ENCODE assay signal across 33 cellular contexts in genomic region chr1:226436472-226436854, GRCh38. TPM values are rescaled to one million over a fixed set of nuclear protein-coding genes. Genes with fewer than 3 reads are reported as not detected.
DNase-seq lines count a peak whose midpoint lies in the region; ATAC-seq, FAIRE-seq and TF ChIP-seq lines count a peak whose summit lies in the region.
"Had no signal": no experiment of that assay in that cellular context is flagged by ENCODE, and none has a peak within 500 bp of the region (broad histone marks: within the 10 kb centered on the region; RNA-seq: fewer than 3 reads in every experiment).

No MANE protein-coding gene starts in this region.

- H3K9me3 Mint-ChIP-seq in memory B cell, result peaks cover 2% of the 10 kb centered on the region
- H3K9me3 Mint-ChIP-seq: activated naive CD4-positive, alpha-beta T cell treated with anti-CD3 and anti-CD28 coated beads for 36 hours; activated T-cell treated with anti-CD3 and anti-CD28 coated beads, Interleukin-2, amount 50 U/mL, for 24 hours; CD4-positive, alpha-beta T cell had no signal

- no peaks in the 10 kb centered on the region for H3K9me3 ChIP-seq in uterus
- H3K9me3 ChIP-seq: adrenal gland, body of pancreas, left ventricle myocardium inferior, sigmoid colon, SK-N-SH had no signal

- no peaks in the 10 kb centered on the region for H3K27me3 Mint-ChIP-seq in memory B cell
- H3K27me3 Mint-ChIP-seq: activated T-cell treated with anti-CD3 and anti-CD28 coated beads, Interleukin-2, amount 50 U/mL, for 24 hours; CD4-positive, alpha-beta T cell; naive thymus-derived CD8-positive, alpha-beta T cell had no signal

- H3K36me3 ChIP-seq in uterus, result no peaks in the 10 kb centered on the region
- H3K36me3 ChIP-seq: adrenal gland, left ventricle myocardium inferior, sigmoid colon had no signal

- DNase-seq in DMS 273 (lab: John Stamatoyannopoulos, UW; ENCODE audit: unreplicated experiment) (peak; percentile 36), DMS 273 treated with DMSO at 0.1 percent for 48 hours (lab: John Stamatoyannopoulos, UW) (no peak), GM12892 (ENCODE audit: insufficient read length) (no peak), NCI-H69 (lab: John Stamatoyannopoulos, UW) (peak; percentile 77), memory B cell (ENCODE audit: low spot score in 2 of 2) (no peak), NCI-H526 treated with DMSO at 0.1 percent for 48 hours (lab: John Stamatoyannopoulos, UW) (no peak), activated gamma-delta T cell (lab: John Stamatoyannopoulos, UW) (no peak), uterus (no peak)
- DNase-seq: activated CD4-positive, alpha-beta T cell treated with anti-CD3 and anti-CD28 coated beads for 48 hours; activated CD8-positive, alpha-beta memory T cell treated with anti-CD3 and anti-CD28 coated beads for 24 hours; activated naive CD4-positive, alpha-beta T cell treated with anti-CD3 and anti-CD28 coated beads for 36 hours; activated T-cell treated with anti-CD3 and anti-CD28 coated beads, Interleukin-2, amount 50 U/mL, for 24 hours; adrenal gland; CD4-positive, alpha-beta T cell; effector CD4-positive, alpha-beta T cell; islet precursor cell; left ventricle myocardium inferior; NCI-H1694 treated with DMSO at 0.1 percent for 48 hours; NCI-H226; occipital lobe; OCI-M1; psoas muscle; sigmoid colon; SK-N-SH; stimulated activated CD4-positive, alpha-beta T cell treated with anti-CD3 and anti-CD28 coated beads, Interleukin-4, amount 100 ng/mL, for 4 hours; stimulated activated naive CD4-positive, alpha-beta T cell; T-helper 17 cell had no signal

- intact Hi-C loops in uterus (cut with DNase I; ENCODE audit: low total_unique reads), result no loop called here

- H3K4me3 ChIP-seq in uterus, result no peak overlapping the region
- H3K4me3 ChIP-seq: adrenal gland, body of pancreas, left ventricle myocardium inferior, psoas muscle, sigmoid colon had no signal

- peak; percentile 68 for FAIRE-seq in GM12892 (lab: Jason Lieb, UNC)
- FAIRE-seq: D721Med, G401.6 had no signal

- H3K27me3 ChIP-seq in uterus, result no peaks in the 10 kb centered on the region
- H3K27me3 ChIP-seq: body of pancreas, sigmoid colon had no signal

- ATAC-seq in memory B cell (ENCODE audit: low read depth), result peak; percentile 31
- ATAC-seq: naive thymus-derived CD8-positive, alpha-beta T cell; psoas muscle had no signal

- no peaks in the 10 kb centered on the region for H3K4me1 ChIP-seq in uterus
- H3K4me1 ChIP-seq: adrenal gland, body of pancreas, left ventricle myocardium inferior, psoas muscle, sigmoid colon had no signal

- no peak overlapping the region for H3K27ac Mint-ChIP-seq in memory B cell
- H3K27ac Mint-ChIP-seq: activated naive CD4-positive, alpha-beta T cell treated with anti-CD3 and anti-CD28 coated beads for 36 hours; activated T-cell treated with anti-CD3 and anti-CD28 coated beads, Interleukin-2, amount 50 U/mL, for 24 hours; CD4-positive, alpha-beta T cell; mesothelial cell of epicardium; naive thymus-derived CD8-positive, alpha-beta T cell; T-helper 17 cell had no signal

- H3K36me3 Mint-ChIP-seq in memory B cell, result no peaks in the 10 kb centered on the region
- H3K36me3 Mint-ChIP-seq: mesothelial cell of epicardium; naive thymus-derived CD8-positive, alpha-beta T cell had no signal

- TF ChIP-seq POLR2A in GM12892 (IDR thresholded peaks at IDR 0.05; ENCODE audit: low read depth, low read length), result no peak
- TF ChIP-seq POLR2A in uterus (IDR thresholded peaks at IDR 0.05), result no peak

- no peak overlapping the region for H3K4me3 Mint-ChIP-seq in memory B cell
- H3K4me3 Mint-ChIP-seq: activated naive CD4-positive, alpha-beta T cell treated with anti-CD3 and anti-CD28 coated beads for 36 hours; activated T-cell treated with anti-CD3 and anti-CD28 coated beads, Interleukin-2, amount 50 U/mL, for 24 hours; CD4-positive, alpha-beta T cell; mesothelial cell of epicardium; naive thymus-derived CD8-positive, alpha-beta T cell; T-helper 17 cell had no signal

- peaks cover 18% of the 10 kb centered on the region for H3K4me1 Mint-ChIP-seq in memory B cell
- H3K4me1 Mint-ChIP-seq: mesothelial cell of epicardium, T-helper 17 cell had no signal

- no peak for TF ChIP-seq CTCF in uterus (IDR thresholded peaks at IDR 0.05)

- no peak overlapping the region for H3K27ac ChIP-seq in uterus
- H3K27ac ChIP-seq: 22Rv1, adrenal gland, body of pancreas, left ventricle myocardium inferior, psoas muscle, sigmoid colon had no signal

RNA-seq across cellular contexts. Expression of gene PARP1, which starts 28.6 kb away (rescaled TPM):
- polyA plus RNA-seq in GM12892 (2012; ENCODE audit: missing spikeins), result 146 TPM
- total RNA-seq in uterus, result 100 to 1,000 TPM in 1 of 4 donors, 10 to 100 TPM in 3; 17.1 to 147 (median 33.8) TPM

Comparison
In these comparisons a context has a peak if more than half of its experiments do, and no peak if none do; other contexts are left out.
1. DNase-seq: peak in DMS 273 (single experiment) and NCI-H69 (single experiment); none in DMS 273 treated with DMSO at 0.1 percent for 48 hours (single experiment), GM12892 (single experiment), memory B cell (0 of 2), NCI-H526 treated with DMSO at 0.1 percent for 48 hours (single experiment), activated gamma-delta T cell (single experiment) and uterus (0 of 2).